In genomic region chr5:65426656-65427055, GRCh38 we compare ENCODE assay signal across 11 cellular contexts.
"Had no signal": no experiment of that assay in that cellular context is flagged by ENCODE, and none has a peak within 500 bp of the region (broad histone marks: within the 10 kb centered on the region; RNA-seq: fewer than 3 reads in every experiment).

No MANE protein-coding gene starts in this region.

- FAIRE-seq: H1, H54 had no signal

- H3K4me3 ChIP-seq: GM23248, GM23338, HAP-1 had no signal

- H3K4me2 ChIP-seq: GM23338 had no signal

- H3K9me3 ChIP-seq: HAP-1 had no signal

- H3K27ac ChIP-seq: GM23248 had no signal

- H2AFZ ChIP-seq: GM23248, GM23338 had no signal

- H3K36me3 ChIP-seq: HAP-1 had no signal

- H3K9ac ChIP-seq: GM23248 had no signal

- DNase-seq: GM23248, GOT3, H7, H9, HCEC 1CT, HFFc6 had no signal

- ATAC-seq: GM23338, HCT116 had no signal

- H3K4me3 Mint-ChIP-seq: GM23338, H9, HFFc6 had no signal

- H3K4me1 ChIP-seq: HAP-1 had no signal

- H3K27ac Mint-ChIP-seq: GM23338, H9, HFFc6 had no signal
